ENCODE assay signal across 9 cellular contexts in the genomic region with DNA sequence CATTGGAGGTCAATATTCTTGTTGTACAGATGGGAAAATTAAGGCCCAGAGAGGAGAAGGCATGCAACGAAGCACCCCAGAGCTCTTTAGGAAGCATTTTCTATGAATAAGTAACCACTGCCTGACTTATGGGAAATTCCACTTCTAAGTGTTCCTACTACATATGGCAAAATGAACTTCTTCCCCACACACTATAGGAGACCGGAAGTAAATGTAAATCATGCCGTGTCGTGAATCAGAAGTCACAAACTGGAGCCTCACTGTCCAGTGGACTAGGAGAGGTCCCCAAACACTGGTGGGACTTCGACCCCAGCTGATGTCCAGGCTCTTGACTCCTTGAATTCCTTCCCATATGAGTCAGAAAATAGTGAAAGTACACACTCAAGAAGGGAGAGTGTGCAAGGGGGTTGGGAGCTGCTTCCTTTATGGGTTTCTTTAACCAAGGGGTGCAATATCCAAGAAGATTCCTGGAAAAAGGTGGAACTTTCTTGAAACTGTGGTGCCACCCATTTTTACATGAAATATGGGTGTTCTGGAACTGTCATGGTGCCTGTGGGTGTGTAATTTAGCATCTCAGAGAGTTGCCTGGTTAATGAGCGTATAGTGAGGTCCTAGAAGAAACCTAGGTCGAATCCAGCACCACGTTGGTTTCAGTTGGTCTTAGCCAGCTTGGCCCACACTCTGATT. TPM values are rescaled to one million over a fixed set of nuclear protein-coding genes. Genes with fewer than 3 reads are reported as not detected.
DNase-seq lines count a peak whose midpoint lies in the region; ATAC-seq and TF ChIP-seq lines count a peak whose summit lies in the region.
"Had no signal": no experiment of that assay in that cellular context is flagged by ENCODE, and none has a peak within 500 bp of the region (broad histone marks: within the 10 kb centered on the region; RNA-seq: fewer than 3 reads in every experiment).

No MANE protein-coding gene starts in this region.

- no peaks in the 10 kb centered on the region for H3K27me3 Mint-ChIP-seq in WTC11 (ENCODE audit: low read depth)

- H3K27ac ChIP-seq in body of pancreas (peak overlapping the region in 3 of 4 donors; percentile 81 to 89 (median 82)), sigmoid colon (peak overlapping the region; percentile 35 to 93 (median 90))

- no peak overlapping the region for H3K4me3 Mint-ChIP-seq in WTC11

- peaks cover 84% of the 10 kb centered on the region for H3K4me1 ChIP-seq in body of pancreas
- H3K4me1 ChIP-seq in sigmoid colon: peaks cover 0 to 57% (median 17%) of the 10 kb centered on the region in 4 donors

- intact Hi-C loops in body of pancreas (cut with DNase I): no loop called here
- intact Hi-C loops in sigmoid colon (cut with DNase I): no loop called here

- CTCF ChIA-PET in WTC11 (lab: Charles Lee): interaction anchor here (0.9 to 2.6 kb wide), 6 partner anchors 9 to 33 kb away, joined by 3 to 25 read pairs (median 7); no protein-coding TSS in a partner anchor

- no peaks in the 10 kb centered on the region for H3K9me3 Mint-ChIP-seq in WTC11

- H3K36me3 Mint-ChIP-seq in WTC11: peaks cover 22% of the 10 kb centered on the region

- 76 to 78% methylated on average over 8 of the region's 8 CpGs for WGBS in body of pancreas, 2 donors
- WGBS in sigmoid colon, 2 donors: 67 to 77% methylated on average over 8 of the region's 8 CpGs

- H3K27me3 ChIP-seq in body of pancreas (no peaks in the 10 kb centered on the region), sigmoid colon (no peaks in the 10 kb centered on the region)

- TF ChIP-seq CTCF in body of pancreas (IDR thresholded peaks at IDR 0.05): no peak
- no peak for TF ChIP-seq CTCF in sigmoid colon (IDR thresholded peaks at IDR 0.05)
- TF ChIP-seq CTCF in WTC11 (IDR thresholded peaks at IDR 0.05): no peak
- TF ChIP-seq CTCF in foreskin fibroblast (IDR thresholded peaks at IDR 0.05; ENCODE audit: low read depth, low read length): no peak

- no peak for DNase-seq in body of pancreas
- DNase-seq in sigmoid colon: no peak
- no peak for DNase-seq in WTC11 (ENCODE audit: low spot score)
- no peak for DNase-seq in GDM1 (lab: John Stamatoyannopoulos, UW)
- DNase-seq in foreskin fibroblast: no peak
- no peak for DNase-seq in dedifferentiated amniotic fluid mesenchymal stem cell (ENCODE audit: extremely low spot score)

- peak; percentile 34 for ATAC-seq in GM18870 (IDR thresholded peaks at IDR 0.05; ENCODE audit: unreplicated experiment)
- peak; percentile 38 for ATAC-seq in HG02840 (IDR thresholded peaks at IDR 0.05; ENCODE audit: low FRiP score, unreplicated experiment)
- ATAC-seq in body of pancreas: no peak
- no peak for ATAC-seq in WTC11

- H3K4me3 ChIP-seq in body of pancreas (no peak overlapping the region), sigmoid colon (no peak overlapping the region), foreskin fibroblast (ENCODE audit: low read depth in 1 of 2, low read length in 2 of 2) (no peak overlapping the region)

- H3K9me3 ChIP-seq in body of pancreas (no peaks in the 10 kb centered on the region), sigmoid colon (no peaks in the 10 kb centered on the region)

- POLR2A ChIA-PET in WTC11 (lab: Charles Lee): interaction anchor here (0.7 kb wide), 1 partner anchor 70 kb away, joined by 3 read pairs; no protein-coding TSS in a partner anchor

- H3K36me3 ChIP-seq in body of pancreas (replicated peaks in 1 of 2; ENCODE audit: insufficient read depth in 1 of 2, low read depth in 2 of 2) (no peaks in the 10 kb centered on the region), sigmoid colon (peaks cover 0 to 16% (median 2%) of the 10 kb centered on the region in 4 donors)

- no peak for TF ChIP-seq EP300 in sigmoid colon (IDR thresholded peaks at IDR 0.05)

- no peak overlapping the region for H3K27ac Mint-ChIP-seq in WTC11

- TF ChIP-seq POLR2A in body of pancreas (IDR thresholded peaks at IDR 0.05) (no peak), sigmoid colon (IDR thresholded peaks at IDR 0.05) (no peak)

- peaks cover 71% of the 10 kb centered on the region for H3K4me1 Mint-ChIP-seq in WTC11

TF ChIP-seq in WTC11, 78 proteins besides CTCF, POLR2A, EP300 and RAD21:
- TF ChIP-seq, protein P1, sequence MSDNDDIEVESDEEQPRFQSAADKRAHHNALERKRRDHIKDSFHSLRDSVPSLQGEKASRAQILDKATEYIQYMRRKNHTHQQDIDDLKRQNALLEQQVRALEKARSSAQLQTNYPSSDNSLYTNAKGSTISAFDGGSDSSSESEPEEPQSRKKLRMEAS (CRISPR knock-in tag; IDR thresholded peaks at IDR 0.05): no peak
- TF ChIP-seq RORB (CRISPR knock-in tag; IDR thresholded peaks at IDR 0.05) (no peak), ZNF671 (CRISPR knock-in tag; IDR thresholded peaks at IDR 0.05) (no peak), FOXK1 (CRISPR knock-in tag; IDR thresholded peaks at IDR 0.05) (no peak), PRRX2 (CRISPR knock-in tag; IDR thresholded peaks at IDR 0.05) (no peak), NR3C1 (CRISPR knock-in tag; conservative IDR thresholded peaks at IDR 0.05; ENCODE audit: low read depth) (no peak), RELA (CRISPR knock-in tag; IDR thresholded peaks at IDR 0.05; ENCODE audit: borderline replicate concordance) (no peak), HMGA2 (CRISPR knock-in tag; IDR thresholded peaks at IDR 0.05) (no peak), NR1H2 (CRISPR knock-in tag; IDR thresholded peaks at IDR 0.05) (no peak), MYBL2 (CRISPR knock-in tag; IDR thresholded peaks at IDR 0.05) (no peak), JUN (CRISPR knock-in tag; IDR thresholded peaks at IDR 0.05) (no peak)
- TF ChIP-seq, protein P2, sequence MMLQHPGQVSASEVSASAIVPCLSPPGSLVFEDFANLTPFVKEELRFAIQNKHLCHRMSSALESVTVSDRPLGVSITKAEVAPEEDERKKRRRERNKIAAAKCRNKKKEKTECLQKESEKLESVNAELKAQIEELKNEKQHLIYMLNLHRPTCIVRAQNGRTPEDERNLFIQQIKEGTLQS (CRISPR knock-in tag; conservative IDR thresholded peaks at IDR 0.05): no peak
- TF ChIP-seq, protein P3, sequence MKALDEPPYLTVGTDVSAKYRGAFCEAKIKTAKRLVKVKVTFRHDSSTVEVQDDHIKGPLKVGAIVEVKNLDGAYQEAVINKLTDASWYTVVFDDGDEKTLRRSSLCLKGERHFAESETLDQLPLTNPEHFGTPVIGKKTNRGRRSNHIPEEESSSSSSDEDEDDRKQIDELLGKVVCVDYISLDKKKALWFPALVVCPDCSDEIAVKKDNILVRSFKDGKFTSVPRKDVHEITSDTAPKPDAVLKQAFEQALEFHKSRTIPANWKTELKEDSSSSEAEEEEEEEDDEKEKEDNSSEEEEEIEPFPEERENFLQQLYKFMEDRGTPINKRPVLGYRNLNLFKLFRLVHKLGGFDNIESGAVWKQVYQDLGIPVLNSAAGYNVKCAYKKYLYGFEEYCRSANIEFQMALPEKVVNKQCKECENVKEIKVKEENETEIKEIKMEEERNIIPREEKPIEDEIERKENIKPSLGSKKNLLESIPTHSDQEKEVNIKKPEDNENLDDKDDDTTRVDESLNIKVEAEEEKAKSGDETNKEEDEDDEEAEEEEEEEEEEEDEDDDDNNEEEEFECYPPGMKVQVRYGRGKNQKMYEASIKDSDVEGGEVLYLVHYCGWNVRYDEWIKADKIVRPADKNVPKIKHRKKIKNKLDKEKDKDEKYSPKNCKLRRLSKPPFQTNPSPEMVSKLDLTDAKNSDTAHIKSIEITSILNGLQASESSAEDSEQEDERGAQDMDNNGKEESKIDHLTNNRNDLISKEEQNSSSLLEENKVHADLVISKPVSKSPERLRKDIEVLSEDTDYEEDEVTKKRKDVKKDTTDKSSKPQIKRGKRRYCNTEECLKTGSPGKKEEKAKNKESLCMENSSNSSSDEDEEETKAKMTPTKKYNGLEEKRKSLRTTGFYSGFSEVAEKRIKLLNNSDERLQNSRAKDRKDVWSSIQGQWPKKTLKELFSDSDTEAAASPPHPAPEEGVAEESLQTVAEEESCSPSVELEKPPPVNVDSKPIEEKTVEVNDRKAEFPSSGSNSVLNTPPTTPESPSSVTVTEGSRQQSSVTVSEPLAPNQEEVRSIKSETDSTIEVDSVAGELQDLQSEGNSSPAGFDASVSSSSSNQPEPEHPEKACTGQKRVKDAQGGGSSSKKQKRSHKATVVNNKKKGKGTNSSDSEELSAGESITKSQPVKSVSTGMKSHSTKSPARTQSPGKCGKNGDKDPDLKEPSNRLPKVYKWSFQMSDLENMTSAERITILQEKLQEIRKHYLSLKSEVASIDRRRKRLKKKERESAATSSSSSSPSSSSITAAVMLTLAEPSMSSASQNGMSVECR (CRISPR knock-in tag; IDR thresholded peaks at IDR 0.05; ENCODE audit: borderline replicate concordance): no peak
- TF ChIP-seq, protein P4, sequence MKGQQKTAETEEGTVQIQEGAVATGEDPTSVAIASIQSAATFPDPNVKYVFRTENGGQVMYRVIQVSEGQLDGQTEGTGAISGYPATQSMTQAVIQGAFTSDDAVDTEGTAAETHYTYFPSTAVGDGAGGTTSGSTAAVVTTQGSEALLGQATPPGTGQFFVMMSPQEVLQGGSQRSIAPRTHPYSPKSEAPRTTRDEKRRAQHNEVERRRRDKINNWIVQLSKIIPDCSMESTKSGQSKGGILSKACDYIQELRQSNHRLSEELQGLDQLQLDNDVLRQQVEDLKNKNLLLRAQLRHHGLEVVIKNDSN (CRISPR knock-in tag; IDR thresholded peaks at IDR 0.05): no peak

RNA-seq across cellular contexts. Expression of a gene that starts 6.7 kb away (rescaled TPM):
- total RNA-seq in body of pancreas (10 to 100 TPM; 44.5 to 50.8 TPM), sigmoid colon (10 to 100 TPM; 23.2 to 61.7 (median 45.2) TPM), WTC11 (2021) (15.7 to 16.7 TPM (median 16.2 TPM) in 3 replicates)
- polyA plus RNA-seq in sigmoid colon: 10 to 100 TPM in 2 of 3 donors, 1 to 10 TPM in 1; 7.8 to 23.2 (median 13.6) TPM

RNA-seq across cellular contexts. Expression of a gene that starts 12.3 kb away (rescaled TPM):
- total RNA-seq in body of pancreas: 100 to 1,000 TPM; 226 to 230 TPM
- total RNA-seq in sigmoid colon: 100 to 1,000 TPM in 1 of 4 donors, 10 to 100 TPM in 3; 47.8 to 294 (median 54.7) TPM
- 10 to 100 TPM; 16.0 to 58.3 (median 53.6) TPM for polyA plus RNA-seq in sigmoid colon
- total RNA-seq in WTC11 (2021): 1.6 to 2.1 TPM (median 1.6 TPM) in 3 replicates

RNA-seq across cellular contexts. Expression of a gene that starts 34.5 kb away (rescaled TPM):
- 10 to 100 TPM; 12.9 to 30.4 TPM for total RNA-seq in body of pancreas
- total RNA-seq in sigmoid colon: 10 to 100 TPM; 18.3 to 29.9 (median 24.0) TPM
- 10 to 100 TPM; 12.9 to 16.8 (median 13.5) TPM for polyA plus RNA-seq in sigmoid colon
- 31.0 to 36.8 TPM (median 35.9 TPM) in 3 replicates for total RNA-seq in WTC11 (2021)

RNA-seq across cellular contexts. Expression of a gene that starts 55.1 kb away (rescaled TPM):
- total RNA-seq in body of pancreas (10 to 100 TPM in 1 of 2 donors, 1 to 10 TPM in 1; 4.7 to 10.2 TPM), sigmoid colon (under 1 TPM in 1 of 4 donors, not detected in 3; 0.33 TPM), WTC11 (2021) (0.11 TPM in 1 of 3 replicates, not detected in the others)
- polyA plus RNA-seq in sigmoid colon: 10 to 100 TPM in 1 of 3 donors, 1 to 10 TPM in 2; 3.9 to 11.8 (median 4.2) TPM
- total RNA-seq: dermis microvascular lymphatic vessel endothelial cell had no signal

Comparison
In these comparisons a context has a peak if more than half of its experiments do, and no peak if none do; other contexts are left out.
1. ATAC-seq: peak in GM18870 (single experiment) and HG02840 (single experiment); none in body of pancreas (single experiment) and WTC11 (single experiment).
2. RNA of a gene that starts 12.3 kb away (total RNA-seq): 226 to 230 TPM in body of pancreas and 47.8 to 294 TPM in sigmoid colon; 1.6 to 2.1 TPM in WTC11; every median in the first group is over 10 times any median in the second.